In genomic region chr2:197675711-197676188, GRCh38 we compare ENCODE assay signal across 9 cellular contexts. TPM values are rescaled to one million over a fixed set of nuclear protein-coding genes. Genes with fewer than 3 reads are reported as not detected.
DNase-seq lines count a peak whose midpoint lies in the region; ATAC-seq, FAIRE-seq and TF ChIP-seq lines count a peak whose summit lies in the region.
"Had no signal": no experiment of that assay in that cellular context is flagged by ENCODE, and none has a peak within 500 bp of the region (broad histone marks: within the 10 kb centered on the region; RNA-seq: fewer than 3 reads in every experiment).

No MANE protein-coding gene starts in this region.

- H3K9ac ChIP-seq in kidney (ENCODE audit: low read length in 2 of 2): peak overlapping the region; percentile 31 to 51

- H3K27ac ChIP-seq in coronary artery (peak overlapping the region; percentile 72 to 78), kidney (ENCODE audit: low read depth in 2 of 2, low read length in 2 of 2) (peak overlapping the region; percentile 4 to 76)

- H3K9me3 ChIP-seq in kidney (ENCODE audit: control insufficient read depth in 1 of 2, low read length in 2 of 2): no peaks in the 10 kb centered on the region

- H3K4me3 ChIP-seq in H7 (ENCODE audit: insufficient read depth, low read depth, low read length) (no peak overlapping the region), coronary artery (peak overlapping the region; percentile 69), kidney (ENCODE audit: low read length in 2 of 2) (peak overlapping the region; percentile 49 to 62)

- FAIRE-seq in kidney (lab: Jason Lieb, UNC): no peak

- peak; percentile 22 for TF ChIP-seq CTCF in coronary artery (IDR thresholded peaks at IDR 0.05)
- no peak for TF ChIP-seq CTCF in kidney (IDR thresholded peaks at IDR 0.05; ENCODE audit: borderline replicate concordance, extremely low read depth, insufficient read depth)

- H3K27me3 ChIP-seq in H7 (ENCODE audit: control insufficient read depth, insufficient read depth, low read length): no peaks in the 10 kb centered on the region

- H3K36me3 ChIP-seq in H7 (replicated peaks; ENCODE audit: control insufficient read depth, insufficient read depth, low read length) (no peaks in the 10 kb centered on the region), kidney (ENCODE audit: control insufficient read depth in 1 of 2, insufficient read depth in 2 of 2, low read length in 2 of 2) (no peaks in the 10 kb centered on the region)

- H3K27ac Mint-ChIP-seq in activated CD4-positive, alpha-beta T cell treated with anti-CD3 and anti-CD28 coated beads, Interleukin-2, amount 10 ng/mL, durations not matched to agents 7 days and 5 days: no peak overlapping the region
- no peak overlapping the region for H3K27ac Mint-ChIP-seq in stimulated activated memory B cell treated with anti-CD40 and anti-IgM and Interleukin-4, amounts not matched to agents 10 μg/mL and 1 μg/mL and 100 μg/mL, for 72 hours

- POLR2A ChIA-PET in activated CD4-positive, alpha-beta T cell treated with anti-CD3 and anti-CD28 coated beads, Interleukin-2, amount 10 ng/mL, durations not matched to agents 7 days and 5 days (lab: Charles Lee): no interaction called here

- H3K9me3 Mint-ChIP-seq in activated CD4-positive, alpha-beta T cell treated with anti-CD3 and anti-CD28 coated beads, Interleukin-2, amount 10 ng/mL, durations not matched to agents 7 days and 5 days: no peaks in the 10 kb centered on the region
- H3K9me3 Mint-ChIP-seq in stimulated activated memory B cell treated with anti-CD40 and anti-IgM and Interleukin-4, amounts not matched to agents 10 μg/mL and 1 μg/mL and 100 μg/mL, for 72 hours: no peaks in the 10 kb centered on the region
- H3K9me3 Mint-ChIP-seq: immature natural killer cell had no signal

- H3K4me1 ChIP-seq in kidney (ENCODE audit: control insufficient read depth in 1 of 2, insufficient read depth in 1 of 2, low read depth in 1 of 2, low read length in 2 of 2): no peaks in the 10 kb centered on the region

- no peaks in the 10 kb centered on the region for H3K36me3 Mint-ChIP-seq in activated CD4-positive, alpha-beta T cell treated with anti-CD3 and anti-CD28 coated beads, Interleukin-2, amount 10 ng/mL, durations not matched to agents 7 days and 5 days (ENCODE audit: low read depth)
- no peaks in the 10 kb centered on the region for H3K36me3 Mint-ChIP-seq in stimulated activated memory B cell treated with anti-CD40 and anti-IgM and Interleukin-4, amounts not matched to agents 10 μg/mL and 1 μg/mL and 100 μg/mL, for 72 hours
- H3K36me3 Mint-ChIP-seq: immature natural killer cell had no signal

- peaks cover 25% of the 10 kb centered on the region for H3K27me3 Mint-ChIP-seq in activated CD4-positive, alpha-beta T cell treated with anti-CD3 and anti-CD28 coated beads, Interleukin-2, amount 10 ng/mL, durations not matched to agents 7 days and 5 days
- H3K27me3 Mint-ChIP-seq in stimulated activated memory B cell treated with anti-CD40 and anti-IgM and Interleukin-4, amounts not matched to agents 10 μg/mL and 1 μg/mL and 100 μg/mL, for 72 hours: peaks cover 32% of the 10 kb centered on the region

- CTCF ChIA-PET in activated CD4-positive, alpha-beta T cell treated with anti-CD3 and anti-CD28 coated beads, Interleukin-2, amount 10 ng/mL, durations not matched to agents 7 days and 5 days (lab: Charles Lee): no interaction called here

- peak; percentile 36 for DNase-seq in H7
- no peak for DNase-seq in coronary artery (ENCODE audit: low spot score)
- DNase-seq in kidney: no peak
- peak; percentile 62 for DNase-seq in smooth muscle cell of the brain vasculature (ENCODE audit: low read depth, low spot score)
- no peak for DNase-seq in activated CD4-positive, alpha-beta T cell treated with anti-CD3 and anti-CD28 coated beads, Interleukin-2, amount 10 ng/mL, durations not matched to agents 7 days and 5 days
- DNase-seq in DMS114 treated with DMSO at 0.1 percent for 48 hours (lab: John Stamatoyannopoulos, UW; ENCODE audit: unreplicated experiment): no peak
- no peak for DNase-seq in NCI-H345 treated with DMSO at 0.1 percent for 48 hours (lab: John Stamatoyannopoulos, UW; ENCODE audit: unreplicated experiment)
- DNase-seq: immature natural killer cell had no signal

- no peaks in the 10 kb centered on the region for H3K4me1 Mint-ChIP-seq in activated CD4-positive, alpha-beta T cell treated with anti-CD3 and anti-CD28 coated beads, Interleukin-2, amount 10 ng/mL, durations not matched to agents 7 days and 5 days
- H3K4me1 Mint-ChIP-seq in stimulated activated memory B cell treated with anti-CD40 and anti-IgM and Interleukin-4, amounts not matched to agents 10 μg/mL and 1 μg/mL and 100 μg/mL, for 72 hours: no peaks in the 10 kb centered on the region
- H3K4me1 Mint-ChIP-seq: immature natural killer cell had no signal

- no peak overlapping the region for H3K4me3 Mint-ChIP-seq in activated CD4-positive, alpha-beta T cell treated with anti-CD3 and anti-CD28 coated beads, Interleukin-2, amount 10 ng/mL, durations not matched to agents 7 days and 5 days
- H3K4me3 Mint-ChIP-seq in stimulated activated memory B cell treated with anti-CD40 and anti-IgM and Interleukin-4, amounts not matched to agents 10 μg/mL and 1 μg/mL and 100 μg/mL, for 72 hours: no peak overlapping the region
- H3K4me3 Mint-ChIP-seq: immature natural killer cell had no signal

- intact Hi-C loops in kidney (cut with DNase I): no loop called here

- no peak for ATAC-seq in stimulated activated memory B cell treated with anti-CD40 and anti-IgM and Interleukin-4, amounts not matched to agents 10 μg/mL and 1 μg/mL and 100 μg/mL, for 72 hours

RNA-seq across cellular contexts. Expression of gene RFTN2, which starts 0.4 kb away (rescaled TPM):
- total RNA-seq in H7 (2014; rRNA removed; shearing (Covaris generic)): 3.2 and 3.4 TPM in 2 replicates
- 4.0 TPM for total RNA-seq in kidney
- polyA plus RNA-seq in kidney (ENCODE audit: insufficient read depth, low read depth, low replicate concordance): 1.4 TPM
- total RNA-seq in activated CD4-positive, alpha-beta T cell treated with anti-CD3 and anti-CD28 coated beads, Interleukin-2, amount 10 ng/mL, durations not matched to agents 7 days and 5 days: not detected

RNA-seq across cellular contexts. Expression of gene MARS2, which starts 29.4 kb away (rescaled TPM):
- 26.5 and 28.1 TPM in 2 replicates for total RNA-seq in H7 (2014; rRNA removed; shearing (Covaris generic))
- 6.3 TPM for total RNA-seq in kidney
- polyA plus RNA-seq in kidney (ENCODE audit: insufficient read depth, low read depth, low replicate concordance): 3.2 TPM
- total RNA-seq in activated CD4-positive, alpha-beta T cell treated with anti-CD3 and anti-CD28 coated beads, Interleukin-2, amount 10 ng/mL, durations not matched to agents 7 days and 5 days: 10 to 100 TPM; 11.1 to 11.9 TPM

Comparison
In these comparisons a context has a peak if more than half of its experiments do, and no peak if none do; other contexts are left out.
1. DNase-seq: peak in H7 (single experiment) and smooth muscle cell of the brain vasculature (single experiment); none in coronary artery (single experiment), kidney (single experiment), activated CD4-positive, alpha-beta T cell treated with anti-CD3 and anti-CD28 coated beads, Interleukin-2, amount 10 ng/mL, durations not matched to agents 7 days and 5 days (single experiment), DMS114 treated with DMSO at 0.1 percent for 48 hours (single experiment) and NCI-H345 treated with DMSO at 0.1 percent for 48 hours (single experiment).